Comparison of ENCODE assay signal across 7 cellular contexts in the genomic region with DNA sequence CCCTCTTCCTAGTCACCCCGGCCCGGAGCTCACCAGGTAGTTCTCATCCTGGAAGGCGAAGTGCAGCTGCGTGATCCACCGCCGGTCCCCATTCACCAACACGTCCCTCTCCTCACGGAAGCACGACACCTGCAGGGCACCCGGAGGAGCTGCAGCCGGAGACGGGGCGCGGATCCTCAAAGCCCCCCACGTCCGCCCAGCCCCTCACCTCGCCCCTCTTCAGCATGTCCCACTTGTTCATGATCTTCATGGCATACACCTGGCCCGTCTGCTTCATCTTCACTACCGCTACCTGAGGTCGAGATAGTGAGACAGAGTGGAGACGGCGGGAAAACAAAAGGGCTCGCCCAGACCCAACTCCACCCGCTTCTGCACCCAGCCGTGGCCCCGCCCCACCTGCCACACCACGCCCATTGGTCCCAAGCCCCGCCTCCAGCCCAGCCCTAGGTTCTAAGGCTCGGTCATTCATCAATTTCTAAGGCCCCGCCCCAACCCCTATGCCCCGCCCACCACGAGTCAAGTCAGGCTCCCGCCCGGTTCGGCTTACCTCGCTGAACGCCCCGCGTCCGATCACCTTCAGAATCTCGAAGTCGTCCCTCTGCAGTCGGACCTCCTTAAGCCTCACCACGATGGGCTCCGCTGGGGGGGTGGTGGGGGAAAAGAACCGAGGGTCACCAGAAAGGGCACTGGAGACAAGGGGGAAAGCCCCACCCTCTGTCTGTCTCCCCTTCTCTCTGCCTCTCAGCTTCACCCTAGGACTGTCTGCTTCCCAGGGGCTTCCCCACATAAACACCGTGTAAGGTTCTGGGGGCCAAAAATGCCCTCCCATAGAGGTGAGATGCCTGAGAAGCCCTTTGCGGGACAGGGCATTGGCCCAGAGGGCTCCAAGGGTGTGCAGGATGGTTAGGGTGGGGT. TPM values are rescaled to one million over a fixed set of nuclear protein-coding genes. Genes with fewer than 3 reads are reported as not detected.
DNase-seq lines count a peak whose midpoint lies in the region; ATAC-seq and TF ChIP-seq lines count a peak whose summit lies in the region.

No MANE protein-coding gene starts in this region.

- TF ChIP-seq RAD21 in neural cell (conservative IDR thresholded peaks at IDR 0.05): peak; percentile 29

- TF ChIP-seq POLR2A in esophagus muscularis mucosa (IDR thresholded peaks at IDR 0.05; ENCODE audit: low read depth) (no peak), suprapubic skin (IDR thresholded peaks at IDR 0.05) (no peak)

- H2AFZ ChIP-seq in neural cell (ENCODE audit: low read depth, low read length): no peak overlapping the region

- TF ChIP-seq CTCF in esophagus muscularis mucosa (IDR thresholded peaks at IDR 0.05): peak; percentile 53 to 82 (median 78)
- peak; percentile 64 for TF ChIP-seq CTCF in neural cell (IDR thresholded peaks at IDR 0.05; ENCODE audit: poor library complexity, severe bottlenecking)
- peak; percentile 24 to 75 for TF ChIP-seq CTCF in suprapubic skin (IDR thresholded peaks at IDR 0.05)

- H3K79me2 ChIP-seq in neural cell (replicated peaks; ENCODE audit: insufficient read depth, low read length): no peaks in the 10 kb centered on the region

- peak overlapping the region; percentile 61 to 82 (median 78) for H3K4me3 ChIP-seq in esophagus muscularis mucosa
- H3K4me3 ChIP-seq in neural cell (ENCODE audit: low read length): no peak overlapping the region
- H3K4me3 ChIP-seq in suprapubic skin: peak overlapping the region; percentile 43

- H3K27me3 ChIP-seq in esophagus muscularis mucosa: no peaks in the 10 kb centered on the region
- no peaks in the 10 kb centered on the region for H3K27me3 ChIP-seq in neural cell (ENCODE audit: insufficient read depth, low read depth, low read length)
- H3K27me3 ChIP-seq in suprapubic skin: no peaks in the 10 kb centered on the region

- H3K36me3 ChIP-seq in esophagus muscularis mucosa: peaks cover 30 to 41% (median 38%) of the 10 kb centered on the region in 4 donors
- H3K36me3 ChIP-seq in neural cell (ENCODE audit: insufficient read depth, low read length): no peaks in the 10 kb centered on the region
- H3K36me3 ChIP-seq in suprapubic skin: peaks cover 21% of the 10 kb centered on the region

- no peaks in the 10 kb centered on the region for H4K20me1 ChIP-seq in neural cell (ENCODE audit: insufficient read depth)

- ATAC-seq in GM18909 (IDR thresholded peaks at IDR 0.05; ENCODE audit: poor library complexity, unreplicated experiment) (peak; percentile 83), HG03159 (IDR thresholded peaks at IDR 0.05; ENCODE audit: unreplicated experiment) (peak; percentile 78)

- no peak overlapping the region for H3K9ac ChIP-seq in neural cell (ENCODE audit: low read length)

- intact Hi-C loops in esophagus muscularis mucosa (cut with DNase I): no loop called here

- no peaks in the 10 kb centered on the region for H3K9me3 ChIP-seq in esophagus muscularis mucosa
- H3K9me3 ChIP-seq in neural cell (ENCODE audit: low read length): no peaks in the 10 kb centered on the region
- no peaks in the 10 kb centered on the region for H3K9me3 ChIP-seq in suprapubic skin

- H3K4me1 ChIP-seq in esophagus muscularis mucosa (peaks cover 45 to 72% (median 68%) of the 10 kb centered on the region in 4 donors), suprapubic skin (peaks cover 55% of the 10 kb centered on the region)

- no peak for TF ChIP-seq EP300 in esophagus muscularis mucosa (IDR thresholded peaks at IDR 0.05)
- TF ChIP-seq EP300 in neural cell (conservative IDR thresholded peaks at IDR 0.05; ENCODE audit: poor library complexity, severe bottlenecking): no peak
- TF ChIP-seq EP300 in suprapubic skin (IDR thresholded peaks at IDR 0.05): no peak

- H3F3A ChIP-seq in neural cell (ENCODE audit: insufficient read depth, low read length, poor library complexity, severe bottlenecking): no peaks in the 10 kb centered on the region

- H3K27ac ChIP-seq in esophagus muscularis mucosa (replicated peaks in 1 of 4) (peak overlapping the region; percentile 94 to 97 (median 95)), neural cell (ENCODE audit: low read length) (no peak overlapping the region), suprapubic skin (no peak overlapping the region)

- no peak overlapping the region for H3K4me2 ChIP-seq in neural cell (ENCODE audit: low read length)

- 10% methylated on average over 47 of the region's 48 CpGs for WGBS in esophagus muscularis mucosa
- 26% methylated on average over 44 of the region's 48 CpGs for WGBS in suprapubic skin

- H3K9me2 ChIP-seq in neural cell (ENCODE audit: insufficient read depth, low read length): no peaks in the 10 kb centered on the region

- peak; percentile 94 for DNase-seq in NCI-H82 (lab: John Stamatoyannopoulos, UW)
- DNase-seq in activated CD8-positive, alpha-beta memory T cell treated with anti-CD3 and anti-CD28 coated beads, Interleukin-2, amount 50 U/mL, for 48 hours: peak; percentile 98
- DNase-seq in esophagus muscularis mucosa (ENCODE audit: extremely low spot score): peak; percentile 98
- DNase-seq in suprapubic skin (ENCODE audit: low spot score in 2 of 2): peak; percentile 94 to 95

TF ChIP-seq in neural cell, 6 proteins besides CTCF, POLR2A, EP300 and RAD21:
- TF ChIP-seq SMC3 (conservative IDR thresholded peaks at IDR 0.05; ENCODE audit: poor library complexity): peak; percentile 46
- TF ChIP-seq MXI1 (conservative IDR thresholded peaks at IDR 0.05; ENCODE audit: poor library complexity, severe bottlenecking): no peak
- TF ChIP-seq, protein P1, sequence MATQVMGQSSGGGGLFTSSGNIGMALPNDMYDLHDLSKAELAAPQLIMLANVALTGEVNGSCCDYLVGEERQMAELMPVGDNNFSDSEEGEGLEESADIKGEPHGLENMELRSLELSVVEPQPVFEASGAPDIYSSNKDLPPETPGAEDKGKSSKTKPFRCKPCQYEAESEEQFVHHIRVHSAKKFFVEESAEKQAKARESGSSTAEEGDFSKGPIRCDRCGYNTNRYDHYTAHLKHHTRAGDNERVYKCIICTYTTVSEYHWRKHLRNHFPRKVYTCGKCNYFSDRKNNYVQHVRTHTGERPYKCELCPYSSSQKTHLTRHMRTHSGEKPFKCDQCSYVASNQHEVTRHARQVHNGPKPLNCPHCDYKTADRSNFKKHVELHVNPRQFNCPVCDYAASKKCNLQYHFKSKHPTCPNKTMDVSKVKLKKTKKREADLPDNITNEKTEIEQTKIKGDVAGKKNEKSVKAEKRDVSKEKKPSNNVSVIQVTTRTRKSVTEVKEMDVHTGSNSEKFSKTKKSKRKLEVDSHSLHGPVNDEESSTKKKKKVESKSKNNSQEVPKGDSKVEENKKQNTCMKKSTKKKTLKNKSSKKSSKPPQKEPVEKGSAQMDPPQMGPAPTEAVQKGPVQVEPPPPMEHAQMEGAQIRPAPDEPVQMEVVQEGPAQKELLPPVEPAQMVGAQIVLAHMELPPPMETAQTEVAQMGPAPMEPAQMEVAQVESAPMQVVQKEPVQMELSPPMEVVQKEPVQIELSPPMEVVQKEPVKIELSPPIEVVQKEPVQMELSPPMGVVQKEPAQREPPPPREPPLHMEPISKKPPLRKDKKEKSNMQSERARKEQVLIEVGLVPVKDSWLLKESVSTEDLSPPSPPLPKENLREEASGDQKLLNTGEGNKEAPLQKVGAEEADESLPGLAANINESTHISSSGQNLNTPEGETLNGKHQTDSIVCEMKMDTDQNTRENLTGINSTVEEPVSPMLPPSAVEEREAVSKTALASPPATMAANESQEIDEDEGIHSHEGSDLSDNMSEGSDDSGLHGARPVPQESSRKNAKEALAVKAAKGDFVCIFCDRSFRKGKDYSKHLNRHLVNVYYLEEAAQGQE (IDR thresholded peaks at IDR 0.05; ENCODE audit: borderline replicate concordance): no peak
TF ChIP-seq in neural cell: peak in this region for 1.

RNA-seq across cellular contexts. Expression of a gene that starts 2.8 kb away (rescaled TPM):
- 100 to 1,000 TPM; 247 to 487 (median 347) TPM for total RNA-seq in esophagus muscularis mucosa
- 34.3 and 50.1 TPM in 2 replicates for polyA plus RNA-seq in neural cell
- polyA minus RNA-seq in neural cell: 16.1 and 23.4 TPM in 2 replicates
- total RNA-seq in suprapubic skin: 10 to 100 TPM; 15.0 to 27.3 (median 20.3) TPM

RNA-seq across cellular contexts. Expression of a gene that starts 10.4 kb away (rescaled TPM):
- total RNA-seq in esophagus muscularis mucosa: 10 to 100 TPM; 18.2 to 39.9 (median 28.8) TPM
- polyA plus RNA-seq in neural cell: 0.50 TPM in 1 of 2 replicates, not detected in the other
- 0.35 and 0.49 TPM in 2 replicates for polyA minus RNA-seq in neural cell
- total RNA-seq in suprapubic skin: 10 to 100 TPM; 10.5 to 14.7 (median 14.3) TPM

RNA-seq across cellular contexts. Expression of a gene that starts 13.2 kb away (rescaled TPM):
- 10 to 100 TPM; 56.0 to 88.7 (median 63.3) TPM for total RNA-seq in esophagus muscularis mucosa
- 20.4 and 28.5 TPM in 2 replicates for polyA plus RNA-seq in neural cell
- polyA minus RNA-seq in neural cell: 50.5 and 57.0 TPM in 2 replicates
- total RNA-seq in suprapubic skin: 10 to 100 TPM; 22.7 to 40.6 (median 32.0) TPM

RNA-seq across cellular contexts. Expression of a gene that starts 35.6 kb away (rescaled TPM):
- total RNA-seq in esophagus muscularis mucosa (under 1 TPM in 1 of 4 donors, not detected in 3; 0.11 TPM), suprapubic skin (under 1 TPM in 2 of 4 donors, not detected in 2; 0.38 to 0.68 TPM)
- polyA plus RNA-seq in neural cell: not detected in 2 replicates
- 0.46 TPM in 1 of 2 replicates, not detected in the other for polyA minus RNA-seq in neural cell

RNA-seq across cellular contexts. Expression of a gene that starts 46.2 kb away (rescaled TPM):
- total RNA-seq in esophagus muscularis mucosa (not detected), suprapubic skin (not detected)
- not detected in 2 replicates for polyA plus RNA-seq in neural cell
- not detected in 2 replicates for polyA minus RNA-seq in neural cell

Comparison
In these comparisons a context has a peak if more than half of its experiments do, and no peak if none do; other contexts are left out.
1. H3K27ac ChIP-seq: peak in esophagus muscularis mucosa (4 of 4); none in neural cell (single experiment) and suprapubic skin (single experiment).
2. RNA of a gene that starts 2.8 kb away (total RNA-seq): 247 to 487 TPM in esophagus muscularis mucosa; 15.0 to 27.3 TPM in suprapubic skin; every median in the first group is over 4 times any median in the second.
3. Peak in every context shown above with its lines, with median percentiles within 50 percentile points of each other: DNase-seq and CTCF ChIP-seq.